21 cellular contexts compared by ENCODE assay signal in genomic region chr5:109215040-109215439, GRCh38.
"Had no signal": no experiment of that assay in that cellular context is flagged by ENCODE, and none has a peak within 500 bp of the region (broad histone marks: within the 10 kb centered on the region; RNA-seq: fewer than 3 reads in every experiment).

No MANE protein-coding gene starts in this region.

- ATAC-seq: foreskin keratinocyte; gastroesophageal sphincter; heart right ventricle; left cardiac atrium; lower lobe of right lung; naive thymus-derived CD4-positive, alpha-beta T cell had no signal

- FAIRE-seq: endothelial cell of umbilical vein, frontal cortex, islet of Langerhans, keratinocyte had no signal

- H3K27ac ChIP-seq: colonic mucosa, dorsolateral prefrontal cortex, esophagus muscularis mucosa, foreskin keratinocyte, gastroesophageal sphincter, heart right ventricle, left ventricle myocardium inferior, lower lobe of right lung had no signal

- H3K36me3 ChIP-seq: colonic mucosa, esophagus muscularis mucosa, gastroesophageal sphincter, heart right ventricle, left ventricle myocardium inferior, lower lobe of right lung had no signal

- H3K4me3 ChIP-seq: colonic mucosa, dorsolateral prefrontal cortex, esophagus muscularis mucosa, gastroesophageal sphincter, heart right ventricle, left ventricle myocardium inferior, lower lobe of right lung had no signal

- H3K9me3 ChIP-seq: colonic mucosa, lower lobe of right lung had no signal

- DNase-seq: colonic mucosa; cortex of kidney; dorsolateral prefrontal cortex; effector CD4-positive, alpha-beta T cell; effector memory CD4-positive, alpha-beta T cell; foreskin keratinocyte; heart right ventricle; hippocampal formation; left cardiac atrium; left ventricle myocardium inferior; lower lobe of right lung; mammary epithelial cell; mesendoderm; midbrain; naive thymus-derived CD4-positive, alpha-beta T cell had no signal

- H3K27me3 ChIP-seq: colonic mucosa, dorsolateral prefrontal cortex, esophagus muscularis mucosa, gastroesophageal sphincter, heart right ventricle had no signal

- H3K4me1 ChIP-seq: colonic mucosa, foreskin keratinocyte, gastroesophageal sphincter, heart right ventricle, left ventricle myocardium inferior, lower lobe of right lung had no signal
